In genomic region chr3:48694610-48695051, GRCh38 we compare ENCODE assay signal across 8 cellular contexts. TPM values are rescaled to one million over a fixed set of nuclear protein-coding genes. Genes with fewer than 3 reads are reported as not detected.
DNase-seq lines count a peak whose midpoint lies in the region; ATAC-seq and TF ChIP-seq lines count a peak whose summit lies in the region.

No MANE protein-coding gene starts in this region.

- H3K27me3 ChIP-seq in lung (ENCODE audit: control insufficient read depth, insufficient read depth) (no peaks in the 10 kb centered on the region), transverse colon (no peaks in the 10 kb centered on the region)

- H3K27ac ChIP-seq in coronary artery: peak overlapping the region; percentile 76 to 96
- H3K27ac ChIP-seq in lung (ENCODE audit: low read depth in 1 of 2, low read length in 1 of 2): peak overlapping the region; percentile 63 to 80
- peak overlapping the region; percentile 68 to 91 (median 79) for H3K27ac ChIP-seq in transverse colon

- no peak for TF ChIP-seq EP300 in transverse colon (IDR thresholded peaks at IDR 0.05; ENCODE audit: low read depth)

- in situ Hi-C loops in transverse colon (cut with MboI; ENCODE audit: low pct_ligation_motif_present in 1 of 4, low pct_unique_long_range_greater_than_20kb in 1 of 4, low sequenced_read_pairs in 3 of 4): no loop called here

- ATAC-seq in lung (ENCODE audit: insufficient read depth, low FRiP score) (peak; percentile 79), HG03108 (IDR thresholded peaks at IDR 0.05; ENCODE audit: unreplicated experiment) (no peak)

- H3K4me1 ChIP-seq in lung (ENCODE audit: control insufficient read depth in 2 of 2, insufficient read depth in 2 of 2, low read length in 2 of 2): peaks cover 6 to 12% of the 10 kb centered on the region in 2 donors
- H3K4me1 ChIP-seq in transverse colon: peaks cover 3 to 30% (median 12%) of the 10 kb centered on the region in 4 donors

- intact Hi-C loops in transverse colon (cut with DNase I; ENCODE audit: low total_unique reads): no loop called here

- H3K4me3 ChIP-seq in coronary artery (peak overlapping the region; percentile 79), lung (no peak overlapping the region), transverse colon (peak overlapping the region in 3 of 4 donors; percentile 1 to 40 (median 10))

- peaks cover 21 to 48% of the 10 kb centered on the region in 2 donors for H3K36me3 ChIP-seq in lung (ENCODE audit: control insufficient read depth in 2 of 2, insufficient read depth in 2 of 2, low read length in 2 of 2)
- peaks cover 0 to 54% (median 25%) of the 10 kb centered on the region in 4 donors for H3K36me3 ChIP-seq in transverse colon

- TF ChIP-seq CTCF in coronary artery (IDR thresholded peaks at IDR 0.05) (no peak), lung (IDR thresholded peaks at IDR 0.05; ENCODE audit: control extremely low read depth, extremely low read depth) (no peak), transverse colon (IDR thresholded peaks at IDR 0.05) (no peak)

- DNase-seq in NCI-H345 (lab: John Stamatoyannopoulos, UW) (peak; percentile 14), NCI-H345 treated with DMSO at 0.1 percent for 48 hours (lab: John Stamatoyannopoulos, UW; ENCODE audit: unreplicated experiment) (no peak), coronary artery (ENCODE audit: low spot score) (peak; percentile 88), lung (ENCODE audit: low spot score) (peak; percentile 73), transverse colon (peak; percentile 65), NCI-H446 treated with DMSO at 0.1 percent for 48 hours (lab: John Stamatoyannopoulos, UW) (no peak)
- no peak for DNase-seq in stimulated activated CD4-positive, alpha-beta T cell treated with anti-CD3 and anti-CD28 coated beads, Interleukin-4, amount 100 ng/mL, for 4 hours

- TF ChIP-seq POLR2A in transverse colon (IDR thresholded peaks at IDR 0.05): no peak

- no peaks in the 10 kb centered on the region for H3K9me3 ChIP-seq in lung (ENCODE audit: control insufficient read depth in 2 of 2, insufficient read depth in 1 of 2, low read length in 1 of 2)
- H3K9me3 ChIP-seq in transverse colon: no peaks in the 10 kb centered on the region

- WGBS in lung, 2 donors: 50 to 67% methylated on average over 6 of the region's 6 CpGs
- 44 to 52% methylated on average over 3 to 6 of the region's 6 CpGs for WGBS in transverse colon (ENCODE audit: low coverage in 1 of 2), 2 donors

RNA-seq across cellular contexts. Expression of gene NCKIPSD, which starts 8.9 kb away (rescaled TPM):
- total RNA-seq in lung (10 to 100 TPM; 10.2 to 22.0 TPM), transverse colon (10 to 100 TPM; 42.3 to 74.6 (median 49.2) TPM)
- 10 to 100 TPM in 1 of 2 donors, 1 to 10 TPM in 1; 9.0 to 13.0 TPM for polyA plus RNA-seq in lung

RNA-seq across cellular contexts. Expression of gene IP6K2, which starts 22.4 kb away (rescaled TPM):
- 100 to 1,000 TPM in 1 of 2 donors, 10 to 100 TPM in 1; 54.3 to 128 TPM for total RNA-seq in lung
- polyA plus RNA-seq in lung: 10 to 100 TPM; 55.2 to 67.6 TPM
- total RNA-seq in transverse colon: 100 to 1,000 TPM; 169 to 255 (median 225) TPM

RNA-seq across cellular contexts. Expression of gene CELSR3, which starts 31.9 kb away (rescaled TPM):
- total RNA-seq in lung (1 to 10 TPM; 1.7 to 2.0 TPM), transverse colon (10 to 100 TPM in 1 of 4 donors, 1 to 10 TPM in 3; 1.2 to 15.0 (median 3.9) TPM)
- 1 to 10 TPM in 1 of 2 donors, under 1 TPM in 1; 0.71 to 1.2 TPM for polyA plus RNA-seq in lung

RNA-seq across cellular contexts. Expression of gene SLC26A6, which starts 59.4 kb away (rescaled TPM):
- total RNA-seq in lung: 10 to 100 TPM; 14.6 to 24.5 TPM
- 10 to 100 TPM; 16.3 to 22.9 TPM for polyA plus RNA-seq in lung
- total RNA-seq in transverse colon: 100 to 1,000 TPM; 134 to 282 (median 193) TPM

Comparison
In these comparisons a context has a peak if more than half of its experiments do, and no peak if none do; other contexts are left out.
1. DNase-seq: peak in NCI-H345 (single experiment), coronary artery (single experiment), lung (single experiment) and transverse colon (single experiment); none in NCI-H345 treated with DMSO at 0.1 percent for 48 hours (single experiment), NCI-H446 treated with DMSO at 0.1 percent for 48 hours (single experiment) and stimulated activated CD4-positive, alpha-beta T cell treated with anti-CD3 and anti-CD28 coated beads, Interleukin-4, amount 100 ng/mL, for 4 hours (0 of 2).
2. Peak in every context shown above with its lines, with median percentiles within 50 percentile points of each other: H3K27ac ChIP-seq.